ENCODE assay signal across 32 cellular contexts in the genomic region with DNA sequence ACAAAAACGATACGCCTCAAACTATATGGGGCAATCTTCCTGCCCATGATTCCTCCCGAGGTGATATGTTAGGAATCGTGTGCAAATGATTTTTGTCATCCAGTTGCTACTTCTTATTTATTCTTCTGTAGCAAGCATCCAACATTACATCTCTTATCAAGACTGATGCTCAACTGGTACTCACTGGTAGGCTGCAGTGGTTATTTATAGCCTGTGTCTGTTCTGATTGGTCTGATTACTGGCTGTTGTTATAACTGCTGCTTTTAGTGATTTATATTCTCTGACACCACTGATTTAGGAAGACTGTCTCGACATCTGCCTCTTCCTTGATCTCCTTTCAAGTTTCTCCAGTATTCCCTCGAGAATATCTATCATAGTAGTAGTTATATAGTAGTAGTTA.
"Had no signal": no experiment of that assay in that cellular context is flagged by ENCODE, and none has a peak within 500 bp of the region (broad histone marks: within the 10 kb centered on the region; RNA-seq: fewer than 3 reads in every experiment).

No MANE protein-coding gene starts in this region.

- ATAC-seq: activated CD4-positive, alpha-beta T cell treated with anti-CD3 and anti-CD28 coated beads for 36 hours; activated CD4-positive, CD25-positive, alpha-beta regulatory T cell treated with anti-CD3 and anti-CD28 coated beads, Interleukin-2, amount 50 U/mL, for 24 hours; activated CD8-positive, alpha-beta memory T cell treated with anti-CD3 and anti-CD28 coated beads, Interleukin-2, amount 10 ng/mL, durations not matched to agents 7 days and 5 days; activated CD8-positive, alpha-beta T cell treated with anti-CD3 and anti-CD28 coated beads, Interleukin-2, amount 10 ng/mL, durations not matched to agents 7 days and 5 days; activated naive CD8-positive, alpha-beta T cell treated with anti-CD3 and anti-CD28 coated beads, Interleukin-2, amount 50 U/mL, for 24 hours; body of pancreas; effector memory CD8-positive, alpha-beta T cell; foreskin keratinocyte; gastrocnemius medialis; T-helper 17 cell had no signal

- H3K27me3 ChIP-seq: adrenal gland, body of pancreas, esophagus muscularis mucosa, foreskin keratinocyte, gastrocnemius medialis, heart left ventricle had no signal

- H3K36me3 ChIP-seq: adrenal gland, esophagus muscularis mucosa, gastrocnemius medialis, WERI-Rb-1 had no signal

- H3K27ac ChIP-seq: adrenal gland, body of pancreas, esophagus muscularis mucosa, foreskin keratinocyte, gastrocnemius medialis, heart left ventricle, WERI-Rb-1 had no signal

- DNase-seq: activated B cell treated with CpG ODN at 0.5 μM for 24 hours; activated CD4-positive, alpha-beta memory T cell treated with anti-CD3 and anti-CD28 coated beads for 36 hours; activated CD4-positive, alpha-beta T cell treated with anti-CD3 and anti-CD28 coated beads for 36 hours; activated CD4-positive, alpha-beta T cell treated with anti-CD3 and anti-CD28 coated beads, Interleukin-2, amount 10 ng/mL, durations not matched to agents 24 days and 14 days; activated CD8-positive, alpha-beta memory T cell treated with anti-CD3 and anti-CD28 coated beads, Interleukin-2, amount 10 ng/mL, durations not matched to agents 7 days and 5 days; activated CD8-positive, alpha-beta memory T cell treated with anti-CD3 and anti-CD28 coated beads, Interleukin-2, amount 50 U/mL, for 4 hours; activated CD8-positive, alpha-beta T cell treated with anti-CD3 and anti-CD28 coated beads, Interleukin-2, amount 10 ng/mL, durations not matched to agents 7 days and 5 days; activated effector memory CD4-positive, alpha-beta T cell treated with anti-CD3 and anti-CD28 coated beads, Interleukin-2, amount 50 U/mL, for 16 hours; activated naive CD4-positive, alpha-beta T cell treated with anti-CD3 and anti-CD28 coated beads for 36 hours; activated naive CD8-positive, alpha-beta T cell treated with anti-CD3 and anti-CD28 coated beads for 36 hours; activated naive CD8-positive, alpha-beta T cell treated with anti-CD3 and anti-CD28 coated beads, Interleukin-2, amount 50 U/mL, for 24 hours; activated T-cell treated with anti-CD3 and anti-CD28 coated beads, Interleukin-2, amount 50 U/mL, for 1 hour; activated T-cell treated with anti-CD3 and anti-CD28 coated beads, Interleukin-2, amount 50 U/mL, for 48 hours; adrenal gland; amygdala; aorta; body of pancreas; caudate nucleus; cortex of kidney; dermis blood vessel endothelial cell; effector CD4-positive, alpha-beta T cell; effector memory CD8-positive, alpha-beta T cell; erythroblast; foreskin keratinocyte; gastrocnemius medialis; glutamatergic neuron; heart left ventricle; T-helper 17 cell; T1000; WERI-Rb-1 had no signal

- H3K9me3 ChIP-seq: adrenal gland, body of pancreas, esophagus muscularis mucosa, gastrocnemius medialis, heart left ventricle had no signal

- H3K4me3 ChIP-seq: adrenal gland, body of pancreas, esophagus muscularis mucosa, gastrocnemius medialis, heart left ventricle had no signal

- H3K4me1 ChIP-seq: adrenal gland, body of pancreas, foreskin keratinocyte had no signal
